Comparison of ENCODE assay signal across 21 cellular contexts in genomic region chr1:192595299-192595698, GRCh38. TPM values are rescaled to one million over a fixed set of nuclear protein-coding genes. Genes with fewer than 3 reads are reported as not detected.
A peak's percentile ranks its signal among the peaks of the same experiment; 100 is the strongest.
DNase-seq lines count a peak whose midpoint lies in the region; ATAC-seq, FAIRE-seq and TF ChIP-seq lines count a peak whose summit lies in the region.
"Had no signal": no experiment of that assay in that cellular context is flagged by ENCODE, and none has a peak within 500 bp of the region (broad histone marks: within the 10 kb centered on the region; RNA-seq: fewer than 3 reads in every experiment).

No MANE protein-coding gene starts in this region.

- WGBS in K562 (ENCODE audit: insufficient coverage, low coverage, missing lambda C conversion rate): 0% methylated on average over 1 of the region's 3 CpGs

- H3K79me2 ChIP-seq in KMS-11 (ENCODE audit: insufficient read depth, low read depth) (no peaks in the 10 kb centered on the region), K562 (ENCODE audit: control insufficient read depth, insufficient read depth, low read length) (no peaks in the 10 kb centered on the region)

- TF ChIP-seq CTCF in KMS-11 (conservative IDR thresholded peaks at IDR 0.05; ENCODE audit: low read depth, low read length) (no peak), K562 (IDR thresholded peaks at IDR 0.05 in 2 of 3, conservative IDR thresholded peaks at IDR 0.05 in 1 of 3; ENCODE audit: insufficient read depth in 2 of 3, low read depth in 1 of 3, low read length in 3 of 3) (no peak)

- TF ChIP-seq POLR2A in GM12892 (IDR thresholded peaks at IDR 0.05; ENCODE audit: low read depth, low read length) (no peak), K562 (conservative IDR thresholded peaks at IDR 0.05) (no peak)

- ATAC-seq in K562 (no peak), GM21717 (IDR thresholded peaks at IDR 0.05; ENCODE audit: unreplicated experiment) (no peak)

- DNase-seq in GM12892 (ENCODE audit: insufficient read length) (no peak), K562 (ENCODE audit: extremely low read depth in 1 of 4, low spot score in 3 of 4) (no peak), T1000 (lab: John Stamatoyannopoulos, UW) (no peak), NCI-H748 treated with DMSO at 0.1 percent for 48 hours (lab: John Stamatoyannopoulos, UW) (no peak)
- DNase-seq: AML-193; CD4-positive, alpha-beta memory T cell; DMS153; DMS79; GDM1; GM23248; IMR-90; KBM-7 had no signal

- FAIRE-seq in GM12892 (lab: Jason Lieb, UNC): peak; percentile 9
- FAIRE-seq in K562 (lab: Jason Lieb, UNC): no peak
- FAIRE-seq: A204.1 had no signal

- H3K4me3 ChIP-seq in KMS-11 (IDR thresholded peaks at IDR 0.05; ENCODE audit: insufficient read depth, low read depth, low read length) (peak overlapping the region; percentile 62), K562 (no peak overlapping the region)
- H3K4me3 ChIP-seq: GM23248, HAP-1 had no signal

- H2AFZ ChIP-seq in KMS-11 (ENCODE audit: low read depth): peak overlapping the region; percentile 29
- no peak overlapping the region for H2AFZ ChIP-seq in K562 (ENCODE audit: low read depth, low read length)
- H2AFZ ChIP-seq: GM23248 had no signal

- CTCF ChIA-PET in K562 (lab: Yijun Ruan, JAX; ENCODE audit: low intra/inter-chr PET ratio): no interaction called here

- POLR2A ChIA-PET in K562 (lab: Yijun Ruan, JAX): no interaction called here

- no peak for TF ChIP-seq RAD21 in K562 (CRISPR knock-in tag; conservative IDR thresholded peaks at IDR 0.05 in 1 of 2, IDR thresholded peaks at IDR 0.05 in 1 of 2)

- H3K36me3 ChIP-seq in KMS-11 (ENCODE audit: insufficient read depth) (no peaks in the 10 kb centered on the region), K562 (ENCODE audit: control insufficient read depth, insufficient read depth, low read length) (no peaks in the 10 kb centered on the region)
- H3K36me3 ChIP-seq: HAP-1 had no signal

- H3K9ac ChIP-seq in KMS-11 (peak overlapping the region; percentile 7; the same call in 1 of the 2 replicates), K562 (ENCODE audit: insufficient read depth in 1 of 2, low read depth in 2 of 2, low read length in 2 of 2) (no peak overlapping the region)
- H3K9ac ChIP-seq: GM23248 had no signal

- H3K27ac ChIP-seq in KMS-11 (peak overlapping the region; percentile 82), K562 (ENCODE audit: extremely low read depth, low read depth, low read length) (no peak overlapping the region)
- H3K27ac ChIP-seq: GM23248 had no signal

- H3K4me1 ChIP-seq in KMS-11 (ENCODE audit: low read depth, poor library complexity, severe bottlenecking): peaks cover 86% of the 10 kb centered on the region
- no peaks in the 10 kb centered on the region for H3K4me1 ChIP-seq in K562 (replicated peaks in 1 of 2; ENCODE audit: control insufficient read depth in 2 of 2, insufficient read depth in 2 of 2, low read length in 2 of 2)

- in situ Hi-C loops in K562 (cut with MboI): no loop called here

- no peaks in the 10 kb centered on the region for H3K9me1 ChIP-seq in K562 (ENCODE audit: control insufficient read depth, insufficient read depth, low read length)

- peak overlapping the region; percentile 89 for H3K4me2 ChIP-seq in KMS-11
- no peak overlapping the region for H3K4me2 ChIP-seq in K562 (ENCODE audit: insufficient read depth, low read length)

- H4K20me1 ChIP-seq in KMS-11 (ENCODE audit: insufficient read depth) (no peaks in the 10 kb centered on the region), K562 (replicated peaks; ENCODE audit: control insufficient read depth, insufficient read depth, low read length) (no peaks in the 10 kb centered on the region)

- no TSS peak for BruUV-seq in K562 (replicated peaks; lab: Mats Ljungman, UMichigan)

- TF ChIP-seq EP300 in K562 (IDR thresholded peaks at IDR 0.05; ENCODE audit: low read length): no peak

- intact Hi-C loops in K562 (cut with micrococcal nuclease): no loop called here

- H3K9me3 ChIP-seq in K562 (replicated peaks; ENCODE audit: control insufficient read depth, insufficient read depth, low read depth, low read length): no peaks in the 10 kb centered on the region
- H3K9me3 ChIP-seq: HAP-1 had no signal

- no peaks in the 10 kb centered on the region for H3K27me3 ChIP-seq in KMS-11 (ENCODE audit: insufficient read depth, low read depth)
- H3K27me3 ChIP-seq in K562 (ENCODE audit: control insufficient read depth in 2 of 2, insufficient read depth in 2 of 2, low read length in 2 of 2): no peaks in the 10 kb centered on the region

TF ChIP-seq in K562, 482 proteins besides CTCF, POLR2A, EP300 and RAD21:
- TF ChIP-seq MLX (CRISPR knock-in tag; conservative IDR thresholded peaks at IDR 0.05): no peak
- no peak for TF ChIP-seq CREBBP (IDR thresholded peaks at IDR 0.05; ENCODE audit: low read depth, low read length)
- no peak for TF ChIP-seq HDAC2 (IDR thresholded peaks at IDR 0.05)
- TF ChIP-seq MEF2D (tag; conservative IDR thresholded peaks at IDR 0.05; ENCODE audit: low read depth): no peak
- peak; percentile 81 for TF ChIP-seq PCBP2 (IDR thresholded peaks at IDR 0.05; ENCODE audit: low read depth, low read length, poor library complexity, severe bottlenecking)
- peak; percentile 46 for TF ChIP-seq HNRNPK (IDR thresholded peaks at IDR 0.05; ENCODE audit: low read depth, low read length, poor library complexity, severe bottlenecking)
- no peak for TF ChIP-seq DEAF1 (CRISPR knock-in tag; IDR thresholded peaks at IDR 0.05)

RNA-seq across cellular contexts. Expression of gene RGS1, which starts 19.7 kb away (rescaled TPM):
- 434 TPM for polyA plus RNA-seq in GM12892 (2012; ENCODE audit: missing spikeins)
- not detected in 2 replicates for total RNA-seq in K562 (2011; cell fraction: chromatin; rRNA removed; ENCODE audit: low replicate concordance)
- total RNA-seq in K562 (2011; cell fraction: nucleolus; rRNA removed): not detected in 2 replicates
- not detected in 2 replicates for total RNA-seq in K562 (2011; cell fraction: nucleoplasm; rRNA removed)
- total RNA-seq in K562 (2014; rRNA removed): not detected in 2 replicates
- not detected in 2 replicates for total RNA-seq in K562 (2014; rRNA removed; fragmentation: Illumina TruSeq; extraction: Trizol)
- total RNA-seq in K562 (2015; rRNA removed; fragmentation: Illumina TruSeq; extraction: Trizol): not detected in 2 replicates
- 0.42 TPM in 1 of 2 replicates, not detected in the other for total RNA-seq in K562 (2021)
- polyA plus RNA-seq in K562 (2011; rRNA removed): not detected in 2 replicates
- polyA plus RNA-seq in K562 (2011; cell fraction: cytosol; rRNA removed): not detected in 2 replicates
- not detected in 2 replicates for polyA plus RNA-seq in K562 (2011; cell fraction: nucleus; rRNA removed)
- polyA plus RNA-seq in K562 (2012): 0.11 TPM in 1 of 2 replicates, not detected in the other
- not detected in 2 replicates for polyA plus RNA-seq in K562 (2014; fragmentation: Illumina TruSeq; extraction: Trizol)
- not detected for polyA plus RNA-seq in K562 (2014; fragmentation: Nextera tagmentation; extraction: Ambion mirVana)
- polyA plus RNA-seq in K562 (2014; rRNA removed): not detected in 2 replicates
- 0.42 TPM in 1 of 2 replicates, not detected in the other for polyA minus RNA-seq in K562 (2011; rRNA and poly(A)+ RNA removed)
- polyA minus RNA-seq in K562 (2011; cell fraction: cytosol; rRNA and poly(A)+ RNA removed): not detected in 2 replicates
- not detected in 2 replicates for polyA minus RNA-seq in K562 (2011; cell fraction: nucleus; rRNA and poly(A)+ RNA removed)
- total RNA-seq: Daoy, GM23248, HT-29, IMR-90 had no signal
- polyA plus RNA-seq: BJ, GM23248, IMR-90 had no signal

RNA-seq across cellular contexts. Expression of gene RGS13, which starts 40.6 kb away (rescaled TPM):
- 0.21 TPM for polyA plus RNA-seq in GM12892 (2012; ENCODE audit: missing spikeins)
- total RNA-seq in K562 (2011; cell fraction: chromatin; rRNA removed; ENCODE audit: low replicate concordance): not detected in 2 replicates
- total RNA-seq in K562 (2011; cell fraction: nucleolus; rRNA removed): not detected in 2 replicates
- total RNA-seq in K562 (2011; cell fraction: nucleoplasm; rRNA removed): not detected in 2 replicates
- total RNA-seq in K562 (2014; rRNA removed) (not detected in 2 replicates), K562 (2014; rRNA removed; fragmentation: Illumina TruSeq; extraction: Trizol) (not detected in 2 replicates), K562 (2015; rRNA removed; fragmentation: Illumina TruSeq; extraction: Trizol) (not detected in 2 replicates), K562 (2021) (not detected in 2 replicates)
- polyA plus RNA-seq in K562 (2011; rRNA removed) (not detected in 2 replicates), K562 (2014; fragmentation: Illumina TruSeq; extraction: Trizol) (not detected in 2 replicates), K562 (2014; fragmentation: Nextera tagmentation; extraction: Ambion mirVana) (not detected), K562 (2014; rRNA removed) (not detected in 2 replicates)
- not detected in 2 replicates for polyA plus RNA-seq in K562 (2011; cell fraction: cytosol; rRNA removed)
- polyA plus RNA-seq in K562 (2011; cell fraction: nucleus; rRNA removed): not detected in 2 replicates
- polyA plus RNA-seq in K562 (2012): not detected in 2 replicates
- not detected in 2 replicates for polyA minus RNA-seq in K562 (2011; rRNA and poly(A)+ RNA removed)
- not detected in 2 replicates for polyA minus RNA-seq in K562 (2011; cell fraction: cytosol; rRNA and poly(A)+ RNA removed)
- polyA minus RNA-seq in K562 (2011; cell fraction: nucleus; rRNA and poly(A)+ RNA removed): not detected in 2 replicates
- total RNA-seq: CD4-positive, alpha-beta memory T cell; Daoy; GM23248; H4; HT-29; IMR-90 had no signal
- polyA plus RNA-seq: BJ; CD14-positive monocyte; CD4-positive, alpha-beta memory T cell; GM23248; IMR-90 had no signal
